8 cellular contexts compared by ENCODE assay signal in the genomic region with DNA sequence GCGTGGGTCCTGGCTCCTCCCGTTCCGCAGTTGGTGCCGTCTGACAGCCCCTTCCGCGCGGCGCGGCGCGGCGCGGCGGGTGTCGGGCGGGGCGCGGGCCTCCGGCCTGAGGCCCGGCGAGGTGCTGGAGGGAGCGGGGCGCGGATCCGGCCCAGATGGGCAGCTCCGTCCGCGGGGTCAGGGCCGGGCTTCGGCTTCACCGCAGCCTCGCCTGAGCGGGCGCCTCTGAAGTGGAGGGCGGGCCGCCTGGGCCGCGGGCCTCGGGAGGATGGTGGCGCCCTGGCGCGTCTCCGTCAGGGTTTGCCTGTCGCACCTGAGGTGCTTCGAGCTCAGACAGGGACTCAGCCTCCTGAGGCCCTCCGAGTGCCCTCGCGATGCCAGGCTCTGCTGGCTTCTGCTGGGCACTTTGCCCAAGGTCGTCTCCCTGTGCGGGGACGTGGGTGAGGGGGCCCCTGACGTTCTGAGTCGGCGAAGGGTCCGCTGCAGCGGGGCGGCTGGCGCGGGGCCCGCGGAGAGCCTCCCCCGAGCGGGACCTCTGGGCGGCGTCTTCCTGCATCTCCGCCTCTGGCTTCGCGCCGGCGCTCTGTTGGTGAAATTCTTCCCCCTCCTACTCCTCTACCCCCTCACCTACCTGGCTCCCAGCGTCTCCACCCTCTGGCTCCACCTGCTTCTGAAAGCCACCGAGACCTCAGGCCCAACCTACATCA. TPM values are rescaled to one million over a fixed set of nuclear protein-coding genes. Genes with fewer than 3 reads are reported as not detected.
DNase-seq lines count a peak whose midpoint lies in the region; ATAC-seq and TF ChIP-seq lines count a peak whose summit lies in the region.

No MANE protein-coding gene starts in this region.

- H2AFZ ChIP-seq in ACC112 (ENCODE audit: low read length, unreplicated experiment) = peak overlapping the region; percentile 98
- peak overlapping the region; percentile 47; the same call in 1 of the 2 replicates for H2AFZ ChIP-seq in OCI-LY7 (ENCODE audit: low read length)

- H3K4me3 ChIP-seq in ACC112 (ENCODE audit: low read depth, low read length) = peak overlapping the region; percentile 98
- peak overlapping the region; percentile 81 for H3K4me3 ChIP-seq in OCI-LY7 (ENCODE audit: low read depth, low read length, poor library complexity, severe bottlenecking)
- peak overlapping the region; percentile 81 for H3K4me3 ChIP-seq in upper lobe of right lung

- ATAC-seq in GM18519 (IDR thresholded peaks at IDR 0.05; ENCODE audit: low FRiP score, unreplicated experiment) (peak; percentile 35), HG03095 (IDR thresholded peaks at IDR 0.05; ENCODE audit: unreplicated experiment) (peak; percentile 40), Right ventricle myocardium superior (ENCODE audit: poor library complexity) (peak; percentile 70), upper lobe of right lung (peak; percentile 80)

- H3K27ac ChIP-seq in ACC112 (ENCODE audit: low read depth, low read length) = no peak overlapping the region
- H3K27ac ChIP-seq in OCI-LY7 (ENCODE audit: low read depth, low read length, poor library complexity, severe bottlenecking) = peak overlapping the region; percentile 98
- H3K27ac ChIP-seq in upper lobe of right lung = peak overlapping the region; percentile 76

- H3K79me2 ChIP-seq in ACC112 (ENCODE audit: control insufficient read depth, insufficient read depth, low read length, unreplicated experiment) = no peaks in the 10 kb centered on the region
- peaks cover 37% of the 10 kb centered on the region for H3K79me2 ChIP-seq in OCI-LY7 (ENCODE audit: insufficient read depth, low read depth, low read length)

- H3K27me3 ChIP-seq in ACC112 (ENCODE audit: insufficient read depth, low read length) (no peaks in the 10 kb centered on the region), upper lobe of right lung (no peaks in the 10 kb centered on the region)

- POLR2A ChIA-PET in OCI-LY7 (lab: Charles Lee) = interaction anchor here (0.5 to 3.6 kb wide), 5 partner anchors 10 to 1037 kb away, joined by 3 to 10 read pairs (median 4); partner anchors contain the start of gene NDUFB2

- TF ChIP-seq CTCF in OCI-LY7 (conservative IDR thresholded peaks at IDR 0.05; ENCODE audit: low read length) (peak; percentile 29; the same call in 1 of the 2 replicates), upper lobe of right lung (IDR thresholded peaks at IDR 0.05) (no peak)

- H3K4me2 ChIP-seq in OCI-LY7 (ENCODE audit: low read length) = peak overlapping the region; percentile 100

- peak; percentile 69 for DNase-seq in OCI-LY7 (ENCODE audit: low spot score)
- peak; percentile 87 for DNase-seq in activated effector memory CD4-positive, alpha-beta T cell treated with anti-CD3 and anti-CD28 coated beads, Interleukin-2, amount 50 U/mL, for 16 hours
- peak; percentile 65 for DNase-seq in Right ventricle myocardium superior
- peak in 6 of 10 donors; percentile 29 to 91 (median 44) for DNase-seq in posterior cingulate gyrus
- peak; percentile 87 for DNase-seq in upper lobe of right lung

- intact Hi-C loops in OCI-LY7 (cut with micrococcal nuclease; ENCODE audit: unreplicated experiment) (loop anchor here (5.0 to 10.0 kb wide), 3 partner anchors 281 to 1318 kb away; partner anchors contain the start of gene LUC7L2), Right ventricle myocardium superior (cut with DNase I) (loop anchor here (10.0 kb wide), 1 partner anchor 342 kb away; the partner anchor contains the start of gene MRPS33), posterior cingulate gyrus (cut with DNase I) (loop anchor here (10.0 kb wide), 2 partner anchors 142 to 252 kb away; partner anchors contain the start of gene BRAF), upper lobe of right lung (cut with DNase I) (no loop called here)

- BruUV-seq in OCI-LY7 (replicated peaks; lab: Mats Ljungman, UMichigan) = no TSS peak

- CTCF ChIA-PET in OCI-LY7 (lab: Charles Lee; ENCODE audit: unreplicated experiment) = no interaction called here

- H3K36me3 ChIP-seq in ACC112 (ENCODE audit: insufficient read depth, low read length) = no peaks in the 10 kb centered on the region
- H3K36me3 ChIP-seq in OCI-LY7 (ENCODE audit: insufficient read depth, low read length) = peaks cover 17% of the 10 kb centered on the region
- H3K36me3 ChIP-seq in upper lobe of right lung = no peaks in the 10 kb centered on the region

- H3K9me2 ChIP-seq in OCI-LY7 (ENCODE audit: insufficient read depth, low read length) = no peaks in the 10 kb centered on the region

- no peaks in the 10 kb centered on the region for H4K20me1 ChIP-seq in OCI-LY7 (ENCODE audit: insufficient read depth, low read length)

- H3K4me1 ChIP-seq in ACC112 (ENCODE audit: control insufficient read depth, insufficient read depth, low read length, unreplicated experiment) (peaks cover 15% of the 10 kb centered on the region), OCI-LY7 (ENCODE audit: insufficient read depth, low read length, poor library complexity, severe bottlenecking) (peaks cover 63% of the 10 kb centered on the region), upper lobe of right lung (peaks cover 20% of the 10 kb centered on the region)

- H3K9me3 ChIP-seq in OCI-LY7 (ENCODE audit: low read length) (no peaks in the 10 kb centered on the region), upper lobe of right lung (no peaks in the 10 kb centered on the region)

RNA-seq across cellular contexts. Expression of gene ADCK2, which starts 0.5 kb away (rescaled TPM):
- total RNA-seq in OCI-LY7 (2014; rRNA removed; shearing (Covaris generic)) = 56.9 and 60.2 TPM in 2 replicates
- 41.1 and 45.8 TPM in 2 replicates for total RNA-seq in OCI-LY7 (2022)
- total RNA-seq in Right ventricle myocardium superior = 9.2 TPM
- 18.2 TPM for total RNA-seq in upper lobe of right lung

RNA-seq across cellular contexts. Expression of gene NDUFB2, which starts 23.3 kb away (rescaled TPM):
- 139 and 158 TPM in 2 replicates for total RNA-seq in OCI-LY7 (2014; rRNA removed; shearing (Covaris generic))
- 87.3 and 114 TPM in 2 replicates for total RNA-seq in OCI-LY7 (2022)
- 808 TPM for total RNA-seq in Right ventricle myocardium superior
- 160 TPM for total RNA-seq in upper lobe of right lung

RNA-seq across cellular contexts. Expression of gene DENND2A, which starts 32.6 kb away (rescaled TPM):
- total RNA-seq in OCI-LY7 (2014; rRNA removed; shearing (Covaris generic)) = 0.35 and 0.59 TPM in 2 replicates
- 0.13 TPM in 1 of 2 replicates, not detected in the other for total RNA-seq in OCI-LY7 (2022)
- 11.6 TPM for total RNA-seq in Right ventricle myocardium superior
- 26.2 TPM for total RNA-seq in upper lobe of right lung
